ENCODE assay signal across 1 cellular context in genomic region chr16:69904495-69905170, GRCh38.
TF ChIP-seq lines count a peak whose summit lies in the region.

No MANE protein-coding gene starts in this region.

TF ChIP-seq in HCT116, 20 proteins besides CTCF, POLR2A, EP300 and RAD21 (continued from another document):
- TF ChIP-seq, protein P1, sequence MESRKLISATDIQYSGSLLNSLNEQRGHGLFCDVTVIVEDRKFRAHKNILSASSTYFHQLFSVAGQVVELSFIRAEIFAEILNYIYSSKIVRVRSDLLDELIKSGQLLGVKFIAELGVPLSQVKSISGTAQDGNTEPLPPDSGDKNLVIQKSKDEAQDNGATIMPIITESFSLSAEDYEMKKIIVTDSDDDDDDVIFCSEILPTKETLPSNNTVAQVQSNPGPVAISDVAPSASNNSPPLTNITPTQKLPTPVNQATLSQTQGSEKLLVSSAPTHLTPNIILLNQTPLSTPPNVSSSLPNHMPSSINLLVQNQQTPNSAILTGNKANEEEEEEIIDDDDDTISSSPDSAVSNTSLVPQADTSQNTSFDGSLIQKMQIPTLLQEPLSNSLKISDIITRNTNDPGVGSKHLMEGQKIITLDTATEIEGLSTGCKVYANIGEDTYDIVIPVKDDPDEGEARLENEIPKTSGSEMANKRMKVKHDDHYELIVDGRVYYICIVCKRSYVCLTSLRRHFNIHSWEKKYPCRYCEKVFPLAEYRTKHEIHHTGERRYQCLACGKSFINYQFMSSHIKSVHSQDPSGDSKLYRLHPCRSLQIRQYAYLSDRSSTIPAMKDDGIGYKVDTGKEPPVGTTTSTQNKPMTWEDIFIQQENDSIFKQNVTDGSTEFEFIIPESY (IDR thresholded peaks at IDR 0.05; ENCODE audit: extremely low read depth, insufficient replicate concordance, low read length): no peak
- no peak for TF ChIP-seq CBX3 (IDR thresholded peaks at IDR 0.05; ENCODE audit: low read depth)
